Comparison of ENCODE assay signal across 10 cellular contexts in genomic region chr18:26405190-26405781, GRCh38.
DNase-seq lines count a peak whose midpoint lies in the region; ATAC-seq and TF ChIP-seq lines count a peak whose summit lies in the region.
"Had no signal": no experiment of that assay in that cellular context is flagged by ENCODE, and none has a peak within 500 bp of the region (broad histone marks: within the 10 kb centered on the region; RNA-seq: fewer than 3 reads in every experiment).

No MANE protein-coding gene starts in this region.

- TF ChIP-seq CTCF in thyroid gland (IDR thresholded peaks at IDR 0.05) = peak in 4 of 6 experiments; percentile 10 to 52 (median 40)

- TF ChIP-seq POLR2A in thyroid gland (IDR thresholded peaks at IDR 0.05) = no peak

- no peak overlapping the region for H3K27ac Mint-ChIP-seq in naive thymus-derived CD4-positive, alpha-beta T cell

- POLR2A ChIA-PET in naive thymus-derived CD4-positive, alpha-beta T cell (lab: Charles Lee) = no interaction called here

- intact Hi-C loops in right cardiac atrium (cut with DNase I) = loop anchor here (10.0 kb wide), 5 partner anchors 150 to 560 kb away; no protein-coding TSS in a partner anchor
- intact Hi-C loops in thyroid gland (cut with DNase I) = no loop called here
- intact Hi-C loops in naive thymus-derived CD4-positive, alpha-beta T cell (cut with micrococcal nuclease) = no loop called here

- no peak overlapping the region for H3K4me3 Mint-ChIP-seq in naive thymus-derived CD4-positive, alpha-beta T cell
- H3K4me3 Mint-ChIP-seq: activated T-cell treated with anti-CD3 and anti-CD28 coated beads, Interleukin-2, amount 50 U/mL, for 4 hours had no signal

- H3K27me3 ChIP-seq in right cardiac atrium (ENCODE audit: control insufficient read depth, insufficient read depth) = no peaks in the 10 kb centered on the region
- no peaks in the 10 kb centered on the region for H3K27me3 ChIP-seq in thyroid gland
- H3K27me3 ChIP-seq in naive thymus-derived CD4-positive, alpha-beta T cell (ENCODE audit: control insufficient read depth in 2 of 2, insufficient read depth in 2 of 2, low read length in 2 of 2) = no peaks in the 10 kb centered on the region
- H3K27me3 ChIP-seq: BLaER1 had no signal

- DNase-seq in NCI-H1436 (lab: John Stamatoyannopoulos, UW) (peak; percentile 16), NCI-H1436 treated with DMSO at 0.1 percent for 48 hours (lab: John Stamatoyannopoulos, UW) (no peak), HPDE6-E6E7 (ENCODE audit: extremely low spot score) (peak; percentile 58), right cardiac atrium (peak; percentile 42 to 66 (median 56)), thyroid gland (peak; percentile 33 to 41)
- DNase-seq in naive thymus-derived CD4-positive, alpha-beta T cell = no peak
- DNase-seq: activated T-cell treated with anti-CD3 and anti-CD28 coated beads, Interleukin-2, amount 50 U/mL, for 4 hours had no signal

- no peak overlapping the region for H3K27ac ChIP-seq in right cardiac atrium (ENCODE audit: low read length)
- H3K27ac ChIP-seq in thyroid gland = no peak overlapping the region
- no peak overlapping the region for H3K27ac ChIP-seq in naive thymus-derived CD4-positive, alpha-beta T cell (ENCODE audit: low read depth, low read length)
- H3K27ac ChIP-seq: BLaER1 had no signal

- no peaks in the 10 kb centered on the region for H3K27me3 Mint-ChIP-seq in naive thymus-derived CD4-positive, alpha-beta T cell

- no peaks in the 10 kb centered on the region for H3K9me3 Mint-ChIP-seq in naive thymus-derived CD4-positive, alpha-beta T cell
- H3K9me3 Mint-ChIP-seq: activated T-cell treated with anti-CD3 and anti-CD28 coated beads, Interleukin-2, amount 50 U/mL, for 4 hours had no signal

- peak; percentile 91 for ATAC-seq in GM21576 (IDR thresholded peaks at IDR 0.05; ENCODE audit: unreplicated experiment)
- ATAC-seq in SK-N-SH treated with all-trans-retinoic acid at 6 μM for 48 hours = peak; percentile 98
- ATAC-seq in right cardiac atrium = peak; percentile 86 to 91
- no peak for ATAC-seq in naive thymus-derived CD4-positive, alpha-beta T cell

- H3K4me1 ChIP-seq in right cardiac atrium (ENCODE audit: control insufficient read depth, insufficient read depth, low read length) (no peaks in the 10 kb centered on the region), thyroid gland (no peaks in the 10 kb centered on the region)
- H3K4me1 ChIP-seq in naive thymus-derived CD4-positive, alpha-beta T cell (ENCODE audit: control insufficient read depth in 2 of 2, insufficient read depth in 2 of 2, low read length in 2 of 2) = no peaks in the 10 kb centered on the region
- H3K4me1 ChIP-seq: BLaER1 had no signal

- H3K36me3 Mint-ChIP-seq in naive thymus-derived CD4-positive, alpha-beta T cell = peaks cover 0 to 4% (median 0%) of the 10 kb centered on the region in 5 donors

- CTCF ChIA-PET in naive thymus-derived CD4-positive, alpha-beta T cell (lab: Charles Lee) = no interaction called here

- H3K4me1 Mint-ChIP-seq in naive thymus-derived CD4-positive, alpha-beta T cell = no peaks in the 10 kb centered on the region

- H3K9me3 ChIP-seq in right cardiac atrium (ENCODE audit: control insufficient read depth, low read length) = no peaks in the 10 kb centered on the region
- H3K9me3 ChIP-seq in thyroid gland = no peaks in the 10 kb centered on the region
- H3K9me3 ChIP-seq in naive thymus-derived CD4-positive, alpha-beta T cell (ENCODE audit: control insufficient read depth in 2 of 3, low read length in 3 of 3) = no peaks in the 10 kb centered on the region
- H3K9me3 ChIP-seq: BLaER1 had no signal

- H3K4me3 ChIP-seq in right cardiac atrium (ENCODE audit: low read length) = no peak overlapping the region
- H3K4me3 ChIP-seq in thyroid gland (replicated peaks in 1 of 3) = no peak overlapping the region
- no peak overlapping the region for H3K4me3 ChIP-seq in naive thymus-derived CD4-positive, alpha-beta T cell (ENCODE audit: low read length)
- H3K4me3 ChIP-seq: BLaER1 had no signal

- no peaks in the 10 kb centered on the region for H3K36me3 ChIP-seq in thyroid gland
- no peaks in the 10 kb centered on the region for H3K36me3 ChIP-seq in naive thymus-derived CD4-positive, alpha-beta T cell (ENCODE audit: control insufficient read depth in 2 of 3, insufficient read depth in 3 of 3, low read length in 3 of 3)
- H3K36me3 ChIP-seq: BLaER1 had no signal

- 51% methylated on average over 5 of the region's 5 CpGs for WGBS in right cardiac atrium
- 60 to 64% methylated on average over 4 to 5 of the region's 5 CpGs for WGBS in thyroid gland, 2 donors

TF ChIP-seq in SK-N-SH treated with all-trans-retinoic acid at 6 μM for 48 hours, 23 proteins besides CTCF, POLR2A, EP300 and RAD21 (continues in another document):
- TF ChIP-seq ZFP3 (CRISPR knock-in tag; IDR thresholded peaks at IDR 0.05) (no peak), ESRRG (CRISPR knock-in tag; IDR thresholded peaks at IDR 0.05) (no peak), CREB5 (CRISPR knock-in tag; IDR thresholded peaks at IDR 0.05; ENCODE audit: low read depth) (no peak), ARNTL (CRISPR knock-in tag; IDR thresholded peaks at IDR 0.05; ENCODE audit: borderline replicate concordance, low read depth) (no peak), TCF4 (CRISPR knock-in tag; IDR thresholded peaks at IDR 0.05; ENCODE audit: borderline replicate concordance) (no peak), CSDC2 (CRISPR knock-in tag; IDR thresholded peaks at IDR 0.05) (no peak), ZNF565 (CRISPR knock-in tag; conservative IDR thresholded peaks at IDR 0.05; ENCODE audit: low read depth) (no peak), ZFP30 (CRISPR knock-in tag; IDR thresholded peaks at IDR 0.05) (no peak), TOX (CRISPR knock-in tag; IDR thresholded peaks at IDR 0.05; ENCODE audit: borderline replicate concordance) (no peak), ISL1 (CRISPR knock-in tag; IDR thresholded peaks at IDR 0.05) (no peak), RARB (CRISPR knock-in tag; IDR thresholded peaks at IDR 0.05) (no peak), OSR1 (CRISPR knock-in tag; IDR thresholded peaks at IDR 0.05) (no peak), ZC3H10 (CRISPR knock-in tag; IDR thresholded peaks at IDR 0.05) (no peak), GLIS3 (CRISPR knock-in tag; IDR thresholded peaks at IDR 0.05) (no peak)
- TF ChIP-seq, protein P1, sequence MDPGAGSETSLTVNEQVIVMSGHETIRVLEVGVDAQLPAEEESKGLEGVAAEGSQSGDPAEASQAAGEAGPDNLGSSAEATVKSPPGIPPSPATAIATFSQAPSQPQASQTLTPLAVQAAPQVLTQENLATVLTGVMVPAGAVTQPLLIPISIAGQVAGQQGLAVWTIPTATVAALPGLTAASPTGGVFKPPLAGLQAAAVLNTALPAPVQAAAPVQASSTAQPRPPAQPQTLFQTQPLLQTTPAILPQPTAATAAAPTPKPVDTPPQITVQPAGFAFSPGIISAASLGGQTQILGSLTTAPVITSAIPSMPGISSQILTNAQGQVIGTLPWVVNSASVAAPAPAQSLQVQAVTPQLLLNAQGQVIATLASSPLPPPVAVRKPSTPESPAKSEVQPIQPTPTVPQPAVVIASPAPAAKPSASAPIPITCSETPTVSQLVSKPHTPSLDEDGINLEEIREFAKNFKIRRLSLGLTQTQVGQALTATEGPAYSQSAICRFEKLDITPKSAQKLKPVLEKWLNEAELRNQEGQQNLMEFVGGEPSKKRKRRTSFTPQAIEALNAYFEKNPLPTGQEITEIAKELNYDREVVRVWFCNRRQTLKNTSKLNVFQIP (CRISPR knock-in tag; IDR thresholded peaks at IDR 0.05; ENCODE audit: borderline replicate concordance, low read depth) = no peak
- TF ChIP-seq, protein P2, sequence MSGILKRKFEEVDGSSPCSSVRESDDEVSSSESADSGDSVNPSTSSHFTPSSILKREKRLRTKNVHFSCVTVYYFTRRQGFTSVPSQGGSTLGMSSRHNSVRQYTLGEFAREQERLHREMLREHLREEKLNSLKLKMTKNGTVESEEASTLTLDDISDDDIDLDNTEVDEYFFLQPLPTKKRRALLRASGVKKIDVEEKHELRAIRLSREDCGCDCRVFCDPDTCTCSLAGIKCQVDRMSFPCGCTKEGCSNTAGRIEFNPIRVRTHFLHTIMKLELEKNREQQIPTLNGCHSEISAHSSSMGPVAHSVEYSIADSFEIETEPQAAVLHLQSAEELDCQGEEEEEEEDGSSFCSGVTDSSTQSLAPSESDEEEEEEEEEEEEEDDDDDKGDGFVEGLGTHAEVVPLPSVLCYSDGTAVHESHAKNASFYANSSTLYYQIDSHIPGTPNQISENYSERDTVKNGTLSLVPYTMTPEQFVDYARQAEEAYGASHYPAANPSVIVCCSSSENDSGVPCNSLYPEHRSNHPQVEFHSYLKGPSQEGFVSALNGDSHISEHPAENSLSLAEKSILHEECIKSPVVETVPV (CRISPR knock-in tag; IDR thresholded peaks at IDR 0.05) = no peak
- TF ChIP-seq, protein P3, sequence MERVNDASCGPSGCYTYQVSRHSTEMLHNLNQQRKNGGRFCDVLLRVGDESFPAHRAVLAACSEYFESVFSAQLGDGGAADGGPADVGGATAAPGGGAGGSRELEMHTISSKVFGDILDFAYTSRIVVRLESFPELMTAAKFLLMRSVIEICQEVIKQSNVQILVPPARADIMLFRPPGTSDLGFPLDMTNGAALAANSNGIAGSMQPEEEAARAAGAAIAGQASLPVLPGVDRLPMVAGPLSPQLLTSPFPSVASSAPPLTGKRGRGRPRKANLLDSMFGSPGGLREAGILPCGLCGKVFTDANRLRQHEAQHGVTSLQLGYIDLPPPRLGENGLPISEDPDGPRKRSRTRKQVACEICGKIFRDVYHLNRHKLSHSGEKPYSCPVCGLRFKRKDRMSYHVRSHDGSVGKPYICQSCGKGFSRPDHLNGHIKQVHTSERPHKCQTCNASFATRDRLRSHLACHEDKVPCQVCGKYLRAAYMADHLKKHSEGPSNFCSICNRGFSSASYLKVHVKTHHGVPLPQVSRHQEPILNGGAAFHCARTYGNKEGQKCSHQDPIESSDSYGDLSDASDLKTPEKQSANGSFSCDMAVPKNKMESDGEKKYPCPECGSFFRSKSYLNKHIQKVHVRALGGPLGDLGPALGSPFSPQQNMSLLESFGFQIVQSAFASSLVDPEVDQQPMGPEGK (CRISPR knock-in tag; IDR thresholded peaks at IDR 0.05; ENCODE audit: borderline replicate concordance) = no peak

Comparison
In these comparisons a context has a peak if more than half of its experiments do, and no peak if none do; other contexts are left out.
1. DNase-seq: peak in NCI-H1436 (single experiment), HPDE6-E6E7 (single experiment), right cardiac atrium (3 of 3) and thyroid gland (2 of 2); none in NCI-H1436 treated with DMSO at 0.1 percent for 48 hours (single experiment) and naive thymus-derived CD4-positive, alpha-beta T cell (0 of 9).
2. intact Hi-C loops: an anchor here in right cardiac atrium (10.0 kb wide); none called in thyroid gland and naive thymus-derived CD4-positive, alpha-beta T cell.